11 cellular contexts compared by ENCODE assay signal in the genomic region with DNA sequence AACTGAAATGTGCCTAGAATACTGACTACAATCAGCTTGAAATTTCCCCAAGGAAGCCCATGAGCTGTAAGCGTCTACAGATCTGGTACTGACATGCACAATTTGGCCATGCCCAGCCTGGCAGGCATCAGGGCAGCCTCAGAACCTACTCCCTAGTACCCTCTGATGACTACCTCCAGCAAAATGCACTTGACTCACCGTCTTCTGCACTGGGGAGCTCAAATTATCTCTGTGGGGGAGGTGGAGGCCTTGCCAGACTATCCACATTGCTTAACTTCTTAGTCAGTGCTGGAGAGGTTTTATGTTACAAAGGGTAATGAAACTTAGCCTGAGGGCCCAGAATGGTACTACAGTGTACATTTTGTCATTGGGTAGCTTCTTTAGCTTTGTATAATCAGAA.
DNase-seq lines count a peak whose midpoint lies in the region; ATAC-seq, FAIRE-seq and TF ChIP-seq lines count a peak whose summit lies in the region.
"Had no signal": no experiment of that assay in that cellular context is flagged by ENCODE, and none has a peak within 500 bp of the region (broad histone marks: within the 10 kb centered on the region; RNA-seq: fewer than 3 reads in every experiment).

No MANE protein-coding gene starts in this region.

- peak overlapping the region; percentile 61 for H3K27ac ChIP-seq in hepatocyte
- H3K27ac ChIP-seq: HL-60 had no signal

- H4K20me1 ChIP-seq in hepatocyte (ENCODE audit: insufficient read depth, poor library complexity, severe bottlenecking): no peaks in the 10 kb centered on the region

- H3K9me3 ChIP-seq in hepatocyte (ENCODE audit: low read depth): no peaks in the 10 kb centered on the region

- H3K4me3 ChIP-seq in hepatocyte: no peak overlapping the region

- WGBS in hepatocyte (ENCODE audit: low lambda C conversion rate, missing lambda C conversion rate): 47% methylated on average over 2 of the region's 2 CpGs

- H3K4me1 ChIP-seq in hepatocyte (ENCODE audit: insufficient read depth): peaks cover 5% of the 10 kb centered on the region

- no peaks in the 10 kb centered on the region for H3K27me3 ChIP-seq in hepatocyte

- no peak for FAIRE-seq in GM12891 (lab: Jason Lieb, UNC)

- no peak for TF ChIP-seq POLR2A in GM12891 (IDR thresholded peaks at IDR 0.05; ENCODE audit: low read depth, low read length)

- peak; percentile 81 for ATAC-seq in Right ventricle myocardium inferior
- ATAC-seq: left lobe of liver had no signal

- H3K4me2 ChIP-seq in hepatocyte: no peak overlapping the region

- DNase-seq in Right ventricle myocardium inferior (ENCODE audit: missing footprints) (peak; percentile 68), cardiac septum (ENCODE audit: low spot score) (no peak), SKM-1 (lab: John Stamatoyannopoulos, UW; ENCODE audit: unreplicated experiment) (peak; percentile 52), hepatocyte (ENCODE audit: low spot score) (peak; percentile 74), GM12891 (ENCODE audit: insufficient read length, low spot score) (no peak), putamen (ENCODE audit: low spot score) (no peak), UCSD-AML1 (lab: John Stamatoyannopoulos, UW; ENCODE audit: unreplicated experiment) (no peak)
- no peak for DNase-seq in activated effector memory CD4-positive, alpha-beta T cell treated with Interleukin-2 at 50 U/mL for 16 hours
- DNase-seq: CD4-positive, CD25-positive, alpha-beta regulatory T cell had no signal

- no peaks in the 10 kb centered on the region for H3K9me2 ChIP-seq in hepatocyte (replicated peaks; ENCODE audit: insufficient read depth)

- H2AFZ ChIP-seq in hepatocyte: no peak overlapping the region

- H3K36me3 ChIP-seq in hepatocyte (replicated peaks; ENCODE audit: insufficient read depth, low read depth): no peaks in the 10 kb centered on the region

- no peaks in the 10 kb centered on the region for H3K79me2 ChIP-seq in hepatocyte

- intact Hi-C loops in Right ventricle myocardium inferior (cut with DNase I) (no loop called here), cardiac septum (cut with DNase I) (no loop called here)

- no peak for TF ChIP-seq CTCF in hepatocyte (IDR thresholded peaks at IDR 0.05; ENCODE audit: poor library complexity)

TF ChIP-seq in GM12891, 5 proteins besides CTCF, POLR2A, EP300 and RAD21:
- no peak for TF ChIP-seq SPI1 (IDR thresholded peaks at IDR 0.05; ENCODE audit: low read depth, low read length)
- no peak for TF ChIP-seq TAF1 (IDR thresholded peaks at IDR 0.05; ENCODE audit: low read depth, low read length)
- TF ChIP-seq POU2F2 (IDR thresholded peaks at IDR 0.05; ENCODE audit: low read depth, low read length): no peak
- no peak for TF ChIP-seq PAX5 (IDR thresholded peaks at IDR 0.05; ENCODE audit: insufficient read depth, low read length, severe bottlenecking)
- no peak for TF ChIP-seq POLR2AphosphoS5 (IDR thresholded peaks at IDR 0.05; ENCODE audit: low read depth, low read length)

Comparison
In these comparisons a context has a peak if more than half of its experiments do, and no peak if none do; other contexts are left out.
1. DNase-seq: peak in Right ventricle myocardium inferior (single experiment), SKM-1 (single experiment) and hepatocyte (single experiment); none in cardiac septum (single experiment), GM12891 (single experiment), putamen (single experiment), activated effector memory CD4-positive, alpha-beta T cell treated with Interleukin-2 at 50 U/mL for 16 hours (single experiment) and UCSD-AML1 (single experiment).